Comparison of ENCODE assay signal across 7 cellular contexts in genomic region chr14:20427231-20428009, GRCh38. TPM values are rescaled to one million over a fixed set of nuclear protein-coding genes. Genes with fewer than 3 reads are reported as not detected.
A peak's percentile ranks its signal among the peaks of the same experiment; 100 is the strongest.
DNase-seq lines count a peak whose midpoint lies in the region; ATAC-seq and TF ChIP-seq lines count a peak whose summit lies in the region.
"Had no signal": no experiment of that assay in that cellular context is flagged by ENCODE, and none has a peak within 500 bp of the region (broad histone marks: within the 10 kb centered on the region; RNA-seq: fewer than 3 reads in every experiment).

No MANE protein-coding gene starts in this region.

- no peaks in the 10 kb centered on the region for H3K27me3 ChIP-seq in mucosa of rectum (ENCODE audit: control insufficient read depth in 2 of 2, insufficient read depth in 2 of 2, low read length in 2 of 2)

- no peak overlapping the region for H3K9ac ChIP-seq in mucosa of rectum (ENCODE audit: low read depth in 1 of 2, low read length in 2 of 2)

- no peak overlapping the region for H3K4me3 Mint-ChIP-seq in WTC11

- H3K36me3 Mint-ChIP-seq in WTC11 = no peaks in the 10 kb centered on the region

- H3K9me3 Mint-ChIP-seq in WTC11 = no peaks in the 10 kb centered on the region

- no peaks in the 10 kb centered on the region for H3K27me3 Mint-ChIP-seq in WTC11 (ENCODE audit: low read depth)

- H3K4me1 ChIP-seq in mucosa of rectum (ENCODE audit: control insufficient read depth in 2 of 2, insufficient read depth in 2 of 2, low read length in 2 of 2) = peaks cover 20 to 27% of the 10 kb centered on the region in 2 donors

- POLR2A ChIA-PET in WTC11 (lab: Charles Lee) = no interaction called here

- H3K9me3 ChIP-seq in mucosa of rectum (ENCODE audit: control insufficient read depth in 2 of 2, low read length in 2 of 2) = no peaks in the 10 kb centered on the region

- H3K27ac Mint-ChIP-seq in WTC11 = peak overlapping the region; percentile 28; the same call in 1 of the 2 replicates

- DNase-seq in NCI-H1417 (lab: John Stamatoyannopoulos, UW) (peak in 2 of 3 experiments; percentile 23 to 34), NCI-H1417 treated with DMSO at 0.1 percent for 48 hours (lab: John Stamatoyannopoulos, UW) (no peak), WTC11 (ENCODE audit: low spot score) (no peak)
- no peak for DNase-seq in stimulated activated CD4-positive, alpha-beta T cell treated with anti-CD3 and anti-CD28 coated beads, Interleukin-1b, Interleukin-23, amount 100 ng/mL, for 48 hours

- TF ChIP-seq CTCF in WTC11 (IDR thresholded peaks at IDR 0.05) = no peak

- peaks cover 19% of the 10 kb centered on the region for H3K4me1 Mint-ChIP-seq in WTC11

- H3K27ac ChIP-seq in mucosa of rectum (ENCODE audit: low read depth in 2 of 2, low read length in 2 of 2) = peak overlapping the region; percentile 38 to 53

- peak overlapping the region; percentile 2 to 41 for H3K4me3 ChIP-seq in mucosa of rectum (ENCODE audit: low read length in 2 of 2)

- CTCF ChIA-PET in WTC11 (lab: Charles Lee) = interaction anchor here (2.4 kb wide), 1 partner anchor 12 kb away, joined by 8 read pairs; no protein-coding TSS in a partner anchor

- no peaks in the 10 kb centered on the region for H3K36me3 ChIP-seq in mucosa of rectum (ENCODE audit: control insufficient read depth in 2 of 2, insufficient read depth in 2 of 2, low read length in 2 of 2)

- ATAC-seq in HG03280 (IDR thresholded peaks at IDR 0.05; ENCODE audit: unreplicated experiment) (peak; percentile 56), WTC11 (peak; percentile 69)

TF ChIP-seq in WTC11, 78 proteins besides CTCF, POLR2A, EP300 and RAD21:
- no peak for TF ChIP-seq KAT7 (CRISPR knock-in tag; IDR thresholded peaks at IDR 0.05; ENCODE audit: borderline replicate concordance)
- TF ChIP-seq, protein P1, sequence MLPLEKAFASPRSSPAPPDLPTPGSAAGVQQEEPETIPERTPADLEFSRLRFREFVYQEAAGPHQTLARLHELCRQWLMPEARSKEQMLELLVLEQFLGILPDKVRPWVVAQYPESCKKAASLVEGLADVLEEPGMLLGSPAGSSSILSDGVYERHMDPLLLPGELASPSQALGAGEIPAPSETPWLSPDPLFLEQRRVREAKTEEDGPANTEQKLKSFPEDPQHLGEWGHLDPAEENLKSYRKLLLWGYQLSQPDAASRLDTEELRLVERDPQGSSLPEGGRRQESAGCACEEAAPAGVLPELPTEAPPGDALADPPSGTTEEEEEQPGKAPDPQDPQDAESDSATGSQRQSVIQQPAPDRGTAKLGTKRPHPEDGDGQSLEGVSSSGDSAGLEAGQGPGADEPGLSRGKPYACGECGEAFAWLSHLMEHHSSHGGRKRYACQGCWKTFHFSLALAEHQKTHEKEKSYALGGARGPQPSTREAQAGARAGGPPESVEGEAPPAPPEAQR (CRISPR knock-in tag; IDR thresholded peaks at IDR 0.05) = no peak
- TF ChIP-seq, protein P2, sequence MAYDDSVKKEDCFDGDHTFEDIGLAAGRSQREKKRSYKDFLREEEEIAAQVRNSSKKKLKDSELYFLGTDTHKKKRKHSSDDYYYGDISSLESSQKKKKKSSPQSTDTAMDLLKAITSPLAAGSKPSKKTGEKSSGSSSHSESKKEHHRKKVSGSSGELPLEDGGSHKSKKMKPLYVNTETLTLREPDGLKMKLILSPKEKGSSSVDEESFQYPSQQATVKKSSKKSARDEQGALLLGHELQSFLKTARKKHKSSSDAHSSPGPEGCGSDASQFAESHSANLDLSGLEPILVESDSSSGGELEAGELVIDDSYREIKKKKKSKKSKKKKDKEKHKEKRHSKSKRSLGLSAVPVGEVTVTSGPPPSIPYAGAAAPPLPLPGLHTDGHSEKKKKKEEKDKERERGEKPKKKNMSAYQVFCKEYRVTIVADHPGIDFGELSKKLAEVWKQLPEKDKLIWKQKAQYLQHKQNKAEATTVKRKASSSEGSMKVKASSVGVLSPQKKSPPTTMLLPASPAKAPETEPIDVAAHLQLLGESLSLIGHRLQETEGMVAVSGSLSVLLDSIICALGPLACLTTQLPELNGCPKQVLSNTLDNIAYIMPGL (CRISPR knock-in tag; IDR thresholded peaks at IDR 0.05) = no peak
- TF ChIP-seq IRF2 (CRISPR knock-in tag; IDR thresholded peaks at IDR 0.05; ENCODE audit: borderline replicate concordance, low read depth) = no peak
- no peak for TF ChIP-seq ETV6 (CRISPR knock-in tag; IDR thresholded peaks at IDR 0.05)
- TF ChIP-seq NFYB (CRISPR knock-in tag; conservative IDR thresholded peaks at IDR 0.05; ENCODE audit: low read depth) = no peak
- TF ChIP-seq NFE2L1 (CRISPR knock-in tag; IDR thresholded peaks at IDR 0.05) = no peak
- no peak for TF ChIP-seq SOX15 (CRISPR knock-in tag; IDR thresholded peaks at IDR 0.05)
- TF ChIP-seq ZNF423 (CRISPR knock-in tag; IDR thresholded peaks at IDR 0.05) = no peak
- TF ChIP-seq ZNF396 (CRISPR knock-in tag; IDR thresholded peaks at IDR 0.05; ENCODE audit: borderline replicate concordance) = no peak
- TF ChIP-seq MYBL2 (CRISPR knock-in tag; IDR thresholded peaks at IDR 0.05) = no peak
- no peak for TF ChIP-seq GABPB1 (CRISPR knock-in tag; IDR thresholded peaks at IDR 0.05)
- TF ChIP-seq CREB1 (CRISPR knock-in tag; IDR thresholded peaks at IDR 0.05) = no peak
- TF ChIP-seq, protein P3, sequence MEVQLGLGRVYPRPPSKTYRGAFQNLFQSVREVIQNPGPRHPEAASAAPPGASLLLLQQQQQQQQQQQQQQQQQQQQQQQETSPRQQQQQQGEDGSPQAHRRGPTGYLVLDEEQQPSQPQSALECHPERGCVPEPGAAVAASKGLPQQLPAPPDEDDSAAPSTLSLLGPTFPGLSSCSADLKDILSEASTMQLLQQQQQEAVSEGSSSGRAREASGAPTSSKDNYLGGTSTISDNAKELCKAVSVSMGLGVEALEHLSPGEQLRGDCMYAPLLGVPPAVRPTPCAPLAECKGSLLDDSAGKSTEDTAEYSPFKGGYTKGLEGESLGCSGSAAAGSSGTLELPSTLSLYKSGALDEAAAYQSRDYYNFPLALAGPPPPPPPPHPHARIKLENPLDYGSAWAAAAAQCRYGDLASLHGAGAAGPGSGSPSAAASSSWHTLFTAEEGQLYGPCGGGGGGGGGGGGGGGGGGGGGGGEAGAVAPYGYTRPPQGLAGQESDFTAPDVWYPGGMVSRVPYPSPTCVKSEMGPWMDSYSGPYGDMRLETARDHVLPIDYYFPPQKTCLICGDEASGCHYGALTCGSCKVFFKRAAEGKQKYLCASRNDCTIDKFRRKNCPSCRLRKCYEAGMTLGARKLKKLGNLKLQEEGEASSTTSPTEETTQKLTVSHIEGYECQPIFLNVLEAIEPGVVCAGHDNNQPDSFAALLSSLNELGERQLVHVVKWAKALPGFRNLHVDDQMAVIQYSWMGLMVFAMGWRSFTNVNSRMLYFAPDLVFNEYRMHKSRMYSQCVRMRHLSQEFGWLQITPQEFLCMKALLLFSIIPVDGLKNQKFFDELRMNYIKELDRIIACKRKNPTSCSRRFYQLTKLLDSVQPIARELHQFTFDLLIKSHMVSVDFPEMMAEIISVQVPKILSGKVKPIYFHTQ (CRISPR knock-in tag; IDR thresholded peaks at IDR 0.05) = no peak
- TF ChIP-seq NR2C2 (CRISPR knock-in tag; IDR thresholded peaks at IDR 0.05) = no peak
- no peak for TF ChIP-seq ZNF281 (CRISPR knock-in tag; IDR thresholded peaks at IDR 0.05)
- TF ChIP-seq, protein P4, sequence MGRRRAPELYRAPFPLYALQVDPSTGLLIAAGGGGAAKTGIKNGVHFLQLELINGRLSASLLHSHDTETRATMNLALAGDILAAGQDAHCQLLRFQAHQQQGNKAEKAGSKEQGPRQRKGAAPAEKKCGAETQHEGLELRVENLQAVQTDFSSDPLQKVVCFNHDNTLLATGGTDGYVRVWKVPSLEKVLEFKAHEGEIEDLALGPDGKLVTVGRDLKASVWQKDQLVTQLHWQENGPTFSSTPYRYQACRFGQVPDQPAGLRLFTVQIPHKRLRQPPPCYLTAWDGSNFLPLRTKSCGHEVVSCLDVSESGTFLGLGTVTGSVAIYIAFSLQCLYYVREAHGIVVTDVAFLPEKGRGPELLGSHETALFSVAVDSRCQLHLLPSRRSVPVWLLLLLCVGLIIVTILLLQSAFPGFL (CRISPR knock-in tag; IDR thresholded peaks at IDR 0.05; ENCODE audit: borderline replicate concordance) = no peak

RNA-seq across cellular contexts. Expression of gene KLHL33, which starts 8.5 kb away (rescaled TPM):
- total RNA-seq in WTC11 (2021) = 0.07 to 0.18 TPM (median 0.17 TPM) in 3 replicates
- total RNA-seq: glomerular endothelial cell had no signal

RNA-seq across cellular contexts. Expression of gene TEP1, which starts 14.1 kb away (rescaled TPM):
- total RNA-seq in WTC11 (2021) = 16.0 to 19.4 TPM (median 18.8 TPM) in 3 replicates

RNA-seq across cellular contexts. Expression of gene OSGEP, which starts 27.2 kb away (rescaled TPM):
- total RNA-seq in WTC11 (2021) = 33.3 to 40.0 TPM (median 37.3 TPM) in 3 replicates

RNA-seq across cellular contexts. Expression of gene APEX1, which starts 27.6 kb away (rescaled TPM):
- 299 to 324 TPM (median 308 TPM) in 3 replicates for total RNA-seq in WTC11 (2021)

RNA-seq across cellular contexts. Expression of gene PIP4P1, which starts 33.8 kb away (rescaled TPM):
- total RNA-seq in WTC11 (2021) = 28.3 to 34.1 TPM (median 29.7 TPM) in 3 replicates

Comparison
In these comparisons a context has a peak if more than half of its experiments do, and no peak if none do; other contexts are left out.
1. DNase-seq: peak in NCI-H1417 (2 of 3); none in NCI-H1417 treated with DMSO at 0.1 percent for 48 hours (single experiment), WTC11 (single experiment) and stimulated activated CD4-positive, alpha-beta T cell treated with anti-CD3 and anti-CD28 coated beads, Interleukin-1b, Interleukin-23, amount 100 ng/mL, for 48 hours (single experiment).